In genomic region chr3:23874359-23875120, GRCh38 we compare ENCODE assay signal across 19 cellular contexts. TPM values are rescaled to one million over a fixed set of nuclear protein-coding genes. Genes with fewer than 3 reads are reported as not detected.
DNase-seq lines count a peak whose midpoint lies in the region; ATAC-seq, FAIRE-seq and TF ChIP-seq lines count a peak whose summit lies in the region.
"Had no signal": no experiment of that assay in that cellular context is flagged by ENCODE, and none has a peak within 500 bp of the region (broad histone marks: within the 10 kb centered on the region; RNA-seq: fewer than 3 reads in every experiment).

No MANE protein-coding gene starts in this region.

- in situ Hi-C loops in GM23248 (cut with MboI): no loop called here

- H3K4me2 ChIP-seq in GM23248 (ENCODE audit: unreplicated experiment): peak overlapping the region; percentile 63
- H3K4me2 ChIP-seq in astrocyte (ENCODE audit: low read length): peak overlapping the region; percentile 57

- ATAC-seq in sciatic nerve (peak; percentile 41), GM21515 (IDR thresholded peaks at IDR 0.05; ENCODE audit: unreplicated experiment) (no peak)
- ATAC-seq: activated CD4-positive, CD25-positive, alpha-beta regulatory T cell treated with anti-CD3 and anti-CD28 coated beads, Interleukin-2, amount 50 U/mL, for 24 hours had no signal

- H3K27ac Mint-ChIP-seq in astrocyte (ENCODE audit: unreplicated experiment) (peak overlapping the region; percentile 83), Calu3 (ENCODE audit: unreplicated experiment) (no peak overlapping the region)
- H3K27ac Mint-ChIP-seq: activated naive CD8-positive, alpha-beta T cell treated with anti-CD3 and anti-CD28 coated beads, Interleukin-2, amount 10 ng/mL, durations not matched to agents 7 days and 5 days had no signal

- H3K9me3 ChIP-seq in GM23248 (ENCODE audit: low read depth) (no peaks in the 10 kb centered on the region), astrocyte (ENCODE audit: insufficient read depth, low read depth, low read length) (peaks cover 2% of the 10 kb centered on the region), thyroid gland (no peaks in the 10 kb centered on the region)
- H3K9me3 ChIP-seq: Peyer's patch, right atrium auricular region had no signal

- peak; percentile 13 for FAIRE-seq in astrocyte (lab: Jason Lieb, UNC)

- no TSS peak for BruUV-seq in Calu3 (replicated peaks; lab: Mats Ljungman, UMichigan)

- H3K79me2 ChIP-seq in GM23248 (ENCODE audit: insufficient read depth) (peaks cover 56% of the 10 kb centered on the region), astrocyte (ENCODE audit: insufficient read depth, low read length) (peaks cover 48% of the 10 kb centered on the region)

- WGBS in GM23248 (ENCODE audit: low coverage in 1 of 2, low lambda C conversion rate in 2 of 2, missing lambda C conversion rate in 2 of 2), 2 experiments: 55 to 57% methylated on average over 6 of the region's 6 CpGs
- 77 to 79% methylated on average over 6 of the region's 6 CpGs for WGBS in thyroid gland, 2 donors

- H3K4me1 ChIP-seq in GM23248 (ENCODE audit: insufficient read depth) (peaks cover 41% of the 10 kb centered on the region), astrocyte (ENCODE audit: insufficient read depth, low read length) (peaks cover 32% of the 10 kb centered on the region), thyroid gland (peaks cover 9 to 27% of the 10 kb centered on the region in 2 donors)

- H3K4me3 ChIP-seq in GM23248 (0 out of 2 replicates have a peak overlapping the region, but pooled peaks have one; percentile 5), astrocyte (ENCODE audit: insufficient read depth, low read depth, low read length) (no peak overlapping the region), foreskin fibroblast (ENCODE audit: low read depth in 1 of 2, low read length in 2 of 2) (no peak overlapping the region), thyroid gland (replicated peaks in 1 of 3) (no peak overlapping the region)
- H3K4me3 ChIP-seq: Peyer's patch, right atrium auricular region had no signal

- no peaks in the 10 kb centered on the region for H3K27me3 Mint-ChIP-seq in astrocyte (ENCODE audit: low read depth, unreplicated experiment)
- H3K27me3 Mint-ChIP-seq in Calu3 (ENCODE audit: unreplicated experiment): no peaks in the 10 kb centered on the region
- H3K27me3 Mint-ChIP-seq: activated naive CD8-positive, alpha-beta T cell treated with anti-CD3 and anti-CD28 coated beads, Interleukin-2, amount 10 ng/mL, durations not matched to agents 7 days and 5 days; naive B cell had no signal

- peaks cover 42% of the 10 kb centered on the region for H3K4me1 Mint-ChIP-seq in astrocyte (ENCODE audit: low read depth, unreplicated experiment)
- H3K4me1 Mint-ChIP-seq in Calu3 (ENCODE audit: low read depth, unreplicated experiment): no peaks in the 10 kb centered on the region
- H3K4me1 Mint-ChIP-seq: activated naive CD8-positive, alpha-beta T cell treated with anti-CD3 and anti-CD28 coated beads, Interleukin-2, amount 10 ng/mL, durations not matched to agents 7 days and 5 days had no signal

- H3K9me3 Mint-ChIP-seq in astrocyte (ENCODE audit: unreplicated experiment): peaks cover 1% of the 10 kb centered on the region
- no peaks in the 10 kb centered on the region for H3K9me3 Mint-ChIP-seq in Calu3 (ENCODE audit: low read depth, unreplicated experiment)
- H3K9me3 Mint-ChIP-seq: activated naive CD8-positive, alpha-beta T cell treated with anti-CD3 and anti-CD28 coated beads, Interleukin-2, amount 10 ng/mL, durations not matched to agents 7 days and 5 days; naive B cell had no signal

- H3K27ac ChIP-seq in GM23248: peak overlapping the region; percentile 55
- H3K27ac ChIP-seq in astrocyte (ENCODE audit: low read depth, low read length): peak overlapping the region; percentile 37
- H3K27ac ChIP-seq in thyroid gland: no peak overlapping the region
- H3K27ac ChIP-seq: Peyer's patch, right atrium auricular region had no signal

- no peak for TF ChIP-seq POLR2A in thyroid gland (IDR thresholded peaks at IDR 0.05)

- H3K9ac ChIP-seq in GM23248 (peak overlapping the region; percentile 12; the same call in 1 of the 2 replicates), astrocyte (ENCODE audit: low read length) (peak overlapping the region; percentile 16)

- no peaks in the 10 kb centered on the region for H3K9me2 ChIP-seq in GM23248 (ENCODE audit: insufficient read depth)

- no peak overlapping the region for H3K4me3 Mint-ChIP-seq in astrocyte (ENCODE audit: unreplicated experiment)
- no peak overlapping the region for H3K4me3 Mint-ChIP-seq in Calu3 (ENCODE audit: low read depth, unreplicated experiment)
- H3K4me3 Mint-ChIP-seq: activated naive CD8-positive, alpha-beta T cell treated with anti-CD3 and anti-CD28 coated beads, Interleukin-2, amount 10 ng/mL, durations not matched to agents 7 days and 5 days; naive B cell had no signal

- CTCF ChIA-PET in Calu3 (lab: Charles Lee): no interaction called here

- TF ChIP-seq CTCF in astrocyte (IDR thresholded peaks at IDR 0.05; ENCODE audit: insufficient read depth, low read depth, low read length): no peak
- TF ChIP-seq CTCF in foreskin fibroblast (IDR thresholded peaks at IDR 0.05; ENCODE audit: low read depth, low read length): no peak
- TF ChIP-seq CTCF in thyroid gland (IDR thresholded peaks at IDR 0.05): no peak
- no peak for TF ChIP-seq CTCF in Calu3 (IDR thresholded peaks at IDR 0.05; ENCODE audit: unreplicated experiment)

- no peaks in the 10 kb centered on the region for H4K20me1 ChIP-seq in GM23248 (ENCODE audit: insufficient read depth)
- peaks cover 67% of the 10 kb centered on the region for H4K20me1 ChIP-seq in astrocyte (ENCODE audit: insufficient read depth, low read length)

- intact Hi-C loops in sciatic nerve (cut with DNase I): no loop called here
- intact Hi-C loops in thyroid gland (cut with DNase I): no loop called here
- intact Hi-C loops in Calu3 (cut with micrococcal nuclease; ENCODE audit: unreplicated experiment): no loop called here

- H3K36me3 ChIP-seq in GM23248 (ENCODE audit: low read depth) (no peaks in the 10 kb centered on the region), astrocyte (ENCODE audit: insufficient read depth, low read length) (peaks cover 2% of the 10 kb centered on the region), thyroid gland (no peaks in the 10 kb centered on the region)
- H3K36me3 ChIP-seq: Peyer's patch, right atrium auricular region had no signal

- no peak overlapping the region for H2AFZ ChIP-seq in GM23248
- H2AFZ ChIP-seq in astrocyte (ENCODE audit: low read depth, low read length): no peak overlapping the region

- H3F3A ChIP-seq in GM23248 (ENCODE audit: insufficient read depth): peaks cover 45% of the 10 kb centered on the region

- H3K27me3 ChIP-seq in GM23248 (replicated peaks; ENCODE audit: insufficient read depth) (no peaks in the 10 kb centered on the region), astrocyte (ENCODE audit: insufficient read depth, low read length) (no peaks in the 10 kb centered on the region), thyroid gland (no peaks in the 10 kb centered on the region)
- H3K27me3 ChIP-seq: Peyer's patch, right atrium auricular region had no signal

- H3K36me3 Mint-ChIP-seq in astrocyte (ENCODE audit: low read depth, unreplicated experiment) (peaks cover 6% of the 10 kb centered on the region), Calu3 (ENCODE audit: insufficient read depth, unreplicated experiment) (peaks cover 5% of the 10 kb centered on the region)
- H3K36me3 Mint-ChIP-seq: activated naive CD8-positive, alpha-beta T cell treated with anti-CD3 and anti-CD28 coated beads, Interleukin-2, amount 10 ng/mL, durations not matched to agents 7 days and 5 days; naive B cell had no signal

- DNase-seq in GM23248 (peak; percentile 88), astrocyte (ENCODE audit: low read depth) (peak; percentile 88), foreskin fibroblast (peak; percentile 59 to 77), sciatic nerve (ENCODE audit: low spot score) (no peak), thyroid gland (no peak), Calu3 (no peak)
- no peak for DNase-seq in activated naive CD4-positive, alpha-beta T cell treated with Interleukin-2 at 50 U/mL for 16 hours
- DNase-seq: activated CD8-positive, alpha-beta memory T cell treated with anti-CD3 and anti-CD28 coated beads, Interleukin-2, amount 50 U/mL, for 48 hours; activated naive CD8-positive, alpha-beta T cell treated with anti-CD3 and anti-CD28 coated beads, Interleukin-2, amount 10 ng/mL, durations not matched to agents 7 days and 5 days; naive B cell; NCI-H1417; NCI-H510A; Peyer's patch; stimulated activated CD4-positive, alpha-beta T cell treated with anti-CD3 and anti-CD28 coated beads, Interleukin-4, amount 100 ng/mL, for 4 hours; stimulated activated naive CD4-positive, alpha-beta T cell treated with Interleukin-2 at 50 U/mL for 16 hours; T-helper 1 cell had no signal

RNA-seq across cellular contexts. Expression of gene NKIRAS1, which starts 42.2 kb away (rescaled TPM):
- total RNA-seq in GM23248 (2014; rRNA removed; shearing (Covaris generic)): 15.0 and 18.5 TPM in 2 replicates
- polyA plus RNA-seq in GM23248 (2016; fragmentation: Nextera tagmentation; extraction: Ambion mirVana): 17.2 and 18.9 TPM in 2 replicates
- 10.7 and 11.0 TPM in 2 replicates for total RNA-seq in astrocyte
- 10.8 TPM for total RNA-seq in sciatic nerve
- total RNA-seq in thyroid gland: 10 to 100 TPM; 17.5 to 22.2 (median 19.7) TPM
- 7.5 and 7.7 TPM in 2 replicates for total RNA-seq in Calu3 (2022)

RNA-seq across cellular contexts. Expression of gene RPL15, which starts 42.4 kb away (rescaled TPM):
- 1,523 and 2,236 TPM in 2 replicates for total RNA-seq in GM23248 (2014; rRNA removed; shearing (Covaris generic))
- 1,678 and 1,685 TPM in 2 replicates for polyA plus RNA-seq in GM23248 (2016; fragmentation: Nextera tagmentation; extraction: Ambion mirVana)
- total RNA-seq in astrocyte (1,579 and 1,629 TPM in 2 replicates), sciatic nerve (1,125 TPM), thyroid gland (1,000 to 10,000 TPM; 1,700 to 2,512 (median 2,310) TPM), Calu3 (2022) (1,190 and 1,430 TPM in 2 replicates)

Comparison
In these comparisons a context has a peak if more than half of its experiments do, and no peak if none do; other contexts are left out.
1. DNase-seq: peak in GM23248 (single experiment), astrocyte (single experiment) and foreskin fibroblast (2 of 2); none in sciatic nerve (single experiment), thyroid gland (0 of 2), activated naive CD4-positive, alpha-beta T cell treated with Interleukin-2 at 50 U/mL for 16 hours (single experiment) and Calu3 (single experiment).
2. H3K27ac ChIP-seq: peak in GM23248 (single experiment) and astrocyte (single experiment); none in thyroid gland (0 of 3).